32 cellular contexts compared by ENCODE assay signal in genomic region chr2:241481687-241482086, GRCh38.
"Had no signal": no experiment of that assay in that cellular context is flagged by ENCODE, and none has a peak within 500 bp of the region (broad histone marks: within the 10 kb centered on the region; RNA-seq: fewer than 3 reads in every experiment).

No MANE protein-coding gene starts in this region.

- H3K9me3 ChIP-seq: adrenal gland, body of pancreas, breast epithelium had no signal

- H3K4me1 Mint-ChIP-seq: activated CD4-positive, alpha-beta T cell treated with anti-CD3 and anti-CD28 coated beads for 36 hours; activated CD4-positive, alpha-beta T cell treated with anti-CD3 and anti-CD28 coated beads, Interleukin-2, amount 10 ng/mL, durations not matched to agents 7 days and 5 days had no signal

- ATAC-seq: activated CD4-positive, alpha-beta T cell treated with anti-CD3 and anti-CD28 coated beads for 36 hours; activated CD4-positive, CD25-positive, alpha-beta regulatory T cell treated with anti-CD3 and anti-CD28 coated beads, Interleukin-2, amount 50 U/mL, for 24 hours; activated naive CD4-positive, alpha-beta T cell treated with anti-CD3 and anti-CD28 coated beads, Interleukin-2, amount 50 U/mL, for 72 hours; activated T-cell treated with anti-CD3 and anti-CD28 coated beads, Interleukin-2, amount 50 U/mL, for 4 hours; body of pancreas; Right ventricle myocardium inferior; SK-N-SH treated with all-trans-retinoic acid at 6 μM for 48 hours had no signal

- H3K27ac ChIP-seq: adrenal gland, body of pancreas, breast epithelium, PC-9, RWPE1 had no signal

- H3K36me3 Mint-ChIP-seq: activated naive CD4-positive, alpha-beta T cell treated with anti-CD3 and anti-CD28 coated beads, Interleukin-2, amount 50 U/mL, for 72 hours had no signal

- H3K4me2 ChIP-seq: PC-9 had no signal

- H3K27me3 ChIP-seq: adrenal gland, body of pancreas, breast epithelium had no signal

- H3K4me1 ChIP-seq: body of pancreas, breast epithelium had no signal

- DNase-seq: activated CD4-positive, alpha-beta T cell treated with anti-CD3 and anti-CD28 coated beads for 36 hours; activated CD4-positive, alpha-beta T cell treated with anti-CD3 and anti-CD28 coated beads, Interleukin-2, amount 10 ng/mL, durations not matched to agents 7 days and 5 days; activated CD4-positive, alpha-beta T cell treated with anti-CD3 and anti-CD28 coated beads, Interleukin-2, amount 50 U/mL, for 48 hours; activated CD8-positive, alpha-beta memory T cell treated with anti-CD3 and anti-CD28 coated beads, Interleukin-2, amount 50 U/mL, for 4 hours; activated gamma-delta T cell treated with Interleukin-2 at 50 U/mL for 16 hours; activated naive CD4-positive, alpha-beta T cell treated with anti-CD3 and anti-CD28 coated beads for 36 hours; activated T-cell treated with anti-CD3 and anti-CD28 coated beads for 4 hours; activated T-cell treated with anti-CD3 and anti-CD28 coated beads, Interleukin-2, amount 50 U/mL, for 4 hours; adrenal gland; body of pancreas; NCI-H1048; NCI-H1105 treated with DMSO at 0.1 percent for 48 hours; NCI-H1436; NCI-H1694; NCI-H2029; NCI-H2107; NCI-H2171; NCI-H510A; NCI-H526; NCI-H748 treated with DMSO at 0.1 percent for 48 hours; NK-92 treated with Interleukin-12 subunit alpha and Interleukin-12 subunit beta, amount 100 ng/mL, for 24 hours; PC-9; SIG-M5; T-helper 1 cell; T1000 had no signal

- H3K36me3 ChIP-seq: adrenal gland, breast epithelium had no signal

- H3K4me3 Mint-ChIP-seq: activated CD4-positive, alpha-beta T cell treated with anti-CD3 and anti-CD28 coated beads for 36 hours; activated CD4-positive, alpha-beta T cell treated with anti-CD3 and anti-CD28 coated beads, Interleukin-2, amount 10 ng/mL, durations not matched to agents 7 days and 5 days; activated naive CD4-positive, alpha-beta T cell treated with anti-CD3 and anti-CD28 coated beads for 36 hours; activated T-cell treated with anti-CD3 and anti-CD28 coated beads, Interleukin-2, amount 50 U/mL, for 4 hours; activated T-helper 1 cell treated with anti-CD3 and anti-CD28 coated beads, Interleukin-12 subunit alpha, Interleukin-12 subunit beta, Interleukin-2, Interleukin-4 antibody, amounts not matched to agents 30 ng/mL and 10 ng/mL and 1 ng/mL, durations not matched to agents 14 hours and 24 hours and 36 hours had no signal

- H3K27ac Mint-ChIP-seq: activated CD4-positive, alpha-beta T cell treated with anti-CD3 and anti-CD28 coated beads for 36 hours; activated CD4-positive, alpha-beta T cell treated with anti-CD3 and anti-CD28 coated beads, Interleukin-2, amount 10 ng/mL, durations not matched to agents 7 days and 5 days; activated naive CD4-positive, alpha-beta T cell treated with anti-CD3 and anti-CD28 coated beads for 36 hours; activated naive CD4-positive, alpha-beta T cell treated with anti-CD3 and anti-CD28 coated beads, Interleukin-2, amount 50 U/mL, for 72 hours; activated T-helper 1 cell treated with anti-CD3 and anti-CD28 coated beads, Interleukin-12 subunit alpha, Interleukin-12 subunit beta, Interleukin-2, Interleukin-4 antibody, amounts not matched to agents 30 ng/mL and 10 ng/mL and 1 ng/mL, durations not matched to agents 14 hours and 24 hours and 36 hours had no signal

- H3K4me3 ChIP-seq: adrenal gland, body of pancreas, breast epithelium, PC-9 had no signal

- H3K27me3 Mint-ChIP-seq: activated CD4-positive, alpha-beta T cell treated with anti-CD3 and anti-CD28 coated beads for 36 hours; activated CD4-positive, alpha-beta T cell treated with anti-CD3 and anti-CD28 coated beads, Interleukin-2, amount 10 ng/mL, durations not matched to agents 7 days and 5 days had no signal

- H2AFZ ChIP-seq: PC-9 had no signal

- H3K9me3 Mint-ChIP-seq: activated CD4-positive, alpha-beta T cell treated with anti-CD3 and anti-CD28 coated beads, Interleukin-2, amount 10 ng/mL, durations not matched to agents 7 days and 5 days; activated naive CD4-positive, alpha-beta T cell treated with anti-CD3 and anti-CD28 coated beads for 36 hours; activated naive CD4-positive, alpha-beta T cell treated with anti-CD3 and anti-CD28 coated beads, Interleukin-2, amount 50 U/mL, for 72 hours; activated T-cell treated with anti-CD3 and anti-CD28 coated beads, Interleukin-2, amount 50 U/mL, for 4 hours; activated T-helper 1 cell treated with anti-CD3 and anti-CD28 coated beads, Interleukin-12 subunit alpha, Interleukin-12 subunit beta, Interleukin-2, Interleukin-4 antibody, amounts not matched to agents 30 ng/mL and 10 ng/mL and 1 ng/mL, durations not matched to agents 14 hours and 24 hours and 36 hours had no signal
